ENCODE assay signal across 11 cellular contexts in genomic region chr1:59596432-59596831, GRCh38.
A peak's percentile ranks its signal among the peaks of the same experiment; 100 is the strongest.
DNase-seq lines count a peak whose midpoint lies in the region; ATAC-seq, FAIRE-seq and TF ChIP-seq lines count a peak whose summit lies in the region.
"Had no signal": no experiment of that assay in that cellular context is flagged by ENCODE, and none has a peak within 500 bp of the region (broad histone marks: within the 10 kb centered on the region; RNA-seq: fewer than 3 reads in every experiment).

No MANE protein-coding gene starts in this region.

- no peaks in the 10 kb centered on the region for H3K9me3 ChIP-seq in pancreas

- CTCF ChIA-PET in Calu3 (lab: Charles Lee) (interaction anchor here (0.7 kb wide), 2 partner anchors 40 to 83 kb away, joined by 4 to 5 read pairs; no protein-coding TSS in a partner anchor), RWPE1 (lab: Yijun Ruan, JAX) (interaction anchor here (0.7 to 1.0 kb wide), 3 partner anchors 103 to 811 kb away, joined by 3 to 5 read pairs (median 3); no protein-coding TSS in a partner anchor)

- no peak overlapping the region for H3K4me3 Mint-ChIP-seq in Calu3 (ENCODE audit: low read depth, unreplicated experiment)
- H3K4me3 Mint-ChIP-seq: effector memory CD8-positive, alpha-beta T cell had no signal

- peak overlapping the region; percentile 93 for H3K27ac ChIP-seq in RWPE1
- H3K27ac ChIP-seq in pancreas = peak overlapping the region in 3 of 4 donors; percentile 25 to 77 (median 76)

- H3K27ac Mint-ChIP-seq in Calu3 (ENCODE audit: unreplicated experiment) = peak overlapping the region; percentile 50
- H3K27ac Mint-ChIP-seq: effector memory CD8-positive, alpha-beta T cell had no signal

- H3K4me1 ChIP-seq in pancreas = peaks cover 19 to 28% (median 26%) of the 10 kb centered on the region in 3 donors

- no peaks in the 10 kb centered on the region for H3K36me3 Mint-ChIP-seq in Calu3 (ENCODE audit: insufficient read depth, unreplicated experiment)

- H3K9me3 Mint-ChIP-seq in Calu3 (ENCODE audit: low read depth, unreplicated experiment) = no peaks in the 10 kb centered on the region
- H3K9me3 Mint-ChIP-seq: effector memory CD8-positive, alpha-beta T cell had no signal

- no peaks in the 10 kb centered on the region for H3K27me3 Mint-ChIP-seq in Calu3 (ENCODE audit: unreplicated experiment)
- H3K27me3 Mint-ChIP-seq: effector memory CD8-positive, alpha-beta T cell had no signal

- intact Hi-C loops in Calu3 (cut with micrococcal nuclease; ENCODE audit: unreplicated experiment) = no loop called here
- intact Hi-C loops in pancreas (cut with DNase I) = no loop called here

- FAIRE-seq in pancreas (lab: Jason Lieb, UNC) = no peak
- FAIRE-seq: D721Med had no signal

- no peak overlapping the region for H3K4me3 ChIP-seq in pancreas

- TF ChIP-seq CTCF in Calu3 (IDR thresholded peaks at IDR 0.05; ENCODE audit: unreplicated experiment) = no peak
- no peak for TF ChIP-seq CTCF in RWPE1 (conservative IDR thresholded peaks at IDR 0.05; ENCODE audit: low read depth)
- no peak for TF ChIP-seq CTCF in pancreas (IDR thresholded peaks at IDR 0.05)

- H3K27me3 ChIP-seq in pancreas = no peaks in the 10 kb centered on the region

- POLR2A ChIA-PET in RWPE1 (lab: Yijun Ruan, JAX; ENCODE audit: low non-redundant PET) = interaction anchor here (0.6 kb wide), 1 partner anchor 403 kb away, joined by 3 read pairs; no protein-coding TSS in a partner anchor

- peaks cover 30% of the 10 kb centered on the region for H3K4me1 Mint-ChIP-seq in Calu3 (ENCODE audit: low read depth, unreplicated experiment)

- whole genome bisulfite sequencing in pancreas, 2 donors = 38 to 54% methylated on average over 3 of the region's 3 CpGs

- no peaks in the 10 kb centered on the region for H3K36me3 ChIP-seq in pancreas

- ATAC-seq in pancreas (peak; percentile 75 to 84 (median 80)), HG02588 (IDR thresholded peaks at IDR 0.05; ENCODE audit: unreplicated experiment) (no peak), HG03342 (IDR thresholded peaks at IDR 0.05; ENCODE audit: unreplicated experiment) (no peak)
- ATAC-seq: effector memory CD8-positive, alpha-beta T cell had no signal

- no TSS peak for BruUV-seq in Calu3 (replicated peaks; lab: Mats Ljungman, UMichigan)

- DNase-seq in Calu3 (peak; percentile 15), RWPE1 (ENCODE audit: low spot score) (peak; percentile 74), fibroblast of peridontal ligament (ENCODE audit: extremely low read depth) (peak; percentile 86), pancreas (peak; percentile 33 to 65 (median 50)), HuH-7 (ENCODE audit: low spot score) (no peak)
- DNase-seq in activated CD4-positive, CD25-positive, alpha-beta regulatory T cell treated with anti-CD3 and anti-CD28 coated beads, Interleukin-2, amount 50 U/mL, for 72 hours = no peak
- DNase-seq: effector memory CD8-positive, alpha-beta T cell; NCI-H1436 treated with DMSO at 0.1 percent for 48 hours had no signal

Comparison
In these comparisons a context has a peak if more than half of its experiments do, and no peak if none do; other contexts are left out.
1. DNase-seq: peak in Calu3 (single experiment), RWPE1 (single experiment), fibroblast of peridontal ligament (single experiment) and pancreas (6 of 6); none in activated CD4-positive, CD25-positive, alpha-beta regulatory T cell treated with anti-CD3 and anti-CD28 coated beads, Interleukin-2, amount 50 U/mL, for 72 hours (single experiment) and HuH-7 (single experiment).
2. ATAC-seq: peak in pancreas (4 of 4); none in HG02588 (single experiment) and HG03342 (single experiment).